Comparison of ENCODE assay signal across 14 cellular contexts in the genomic region with DNA sequence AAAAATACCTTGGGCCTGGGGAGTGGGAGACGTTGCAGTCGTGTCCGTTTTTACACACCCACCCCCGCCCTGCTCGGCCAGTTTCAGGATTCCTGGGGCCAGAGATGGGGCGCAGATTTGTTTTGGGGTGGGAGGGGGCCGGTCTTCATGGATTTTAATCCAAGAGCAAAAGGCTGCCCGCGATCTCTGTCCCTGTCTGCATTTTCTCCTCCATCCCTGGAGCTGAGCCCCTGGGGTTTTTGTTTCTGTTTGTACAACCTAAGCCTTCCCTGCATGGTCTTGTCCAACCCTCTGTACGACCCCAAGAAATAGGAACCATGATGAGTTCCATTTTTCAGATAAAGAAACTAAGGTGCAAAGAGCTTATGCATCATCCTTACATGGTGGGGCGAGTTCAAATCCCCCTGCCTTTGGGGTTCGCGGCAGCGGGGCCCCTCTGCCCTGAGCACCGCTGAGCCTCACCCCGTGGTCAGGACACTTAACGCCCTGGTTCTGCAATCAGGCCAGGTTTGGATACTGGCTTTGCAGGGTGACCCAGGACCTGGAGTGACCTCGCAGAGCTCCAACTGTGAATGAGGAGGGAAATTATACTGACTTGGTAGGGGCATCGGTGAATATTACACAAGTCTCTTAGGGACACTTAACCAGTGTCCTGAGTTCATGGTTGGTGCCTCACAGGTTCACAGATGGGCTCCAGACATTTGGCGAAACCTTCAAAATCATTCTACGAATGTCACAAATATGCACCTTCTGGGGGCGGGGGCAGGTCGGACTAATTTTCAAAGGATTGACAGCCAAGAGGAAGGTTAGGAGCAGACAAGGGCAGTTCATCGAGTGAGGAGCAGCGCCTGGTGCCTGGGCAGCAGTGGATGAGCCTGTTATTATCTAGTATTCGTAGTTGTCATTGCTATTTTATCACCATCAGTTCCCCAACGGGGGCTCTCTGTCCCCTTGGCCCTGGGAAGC. TPM values are rescaled to one million over a fixed set of nuclear protein-coding genes. Genes with fewer than 3 reads are reported as not detected.
A peak's percentile ranks its signal among the peaks of the same experiment; 100 is the strongest.
DNase-seq lines count a peak whose midpoint lies in the region; TF ChIP-seq lines count a peak whose summit lies in the region.
"Had no signal": no experiment of that assay in that cellular context is flagged by ENCODE, and none has a peak within 500 bp of the region (broad histone marks: within the 10 kb centered on the region; RNA-seq: fewer than 3 reads in every experiment).

No MANE protein-coding gene starts in this region.

- H4K20me1 ChIP-seq in BLaER1 treated with 17β-estradiol and CSF1 and Interleukin-3, amounts not matched to agents 10 nM and 100 nM = peaks cover 0 to 98% (median 88%) of the 10 kb centered on the region in 11 experiments; a peak in 17 of 22 replicates
- H4K20me1 ChIP-seq in Karpas-422 (ENCODE audit: insufficient read depth, low read depth, low read length) = no peaks in the 10 kb centered on the region

- peak overlapping the region in 2 of 11 experiments; percentile 5 to 43; a peak in 1 of 22 replicates for H3K9ac ChIP-seq in BLaER1 treated with 17β-estradiol and CSF1 and Interleukin-3, amounts not matched to agents 10 nM and 100 nM
- H3K9ac ChIP-seq in Karpas-422 (ENCODE audit: low read length) = no peak overlapping the region

- H3K9me2 ChIP-seq in Karpas-422 (replicated peaks; ENCODE audit: insufficient read depth, low read length) = no peaks in the 10 kb centered on the region

- H3K4me1 ChIP-seq in BLaER1 treated with 17β-estradiol and CSF1 and Interleukin-3, amounts not matched to agents 10 nM and 100 nM = peaks cover 6 to 35% (median 28%) of the 10 kb centered on the region in 10 experiments; a peak in 19 of 20 replicates
- no peaks in the 10 kb centered on the region for H3K4me1 ChIP-seq in Karpas-422 (ENCODE audit: low read length)

- peak; percentile 58 for DNase-seq in MG63
- no peak for DNase-seq in glutamatergic neuron
- no peak for DNase-seq in osteocyte (ENCODE audit: extremely low spot score, unreplicated experiment)
- no peak for DNase-seq in dedifferentiated amniotic fluid mesenchymal stem cell (ENCODE audit: extremely low spot score)
- DNase-seq in SHP77 (lab: John Stamatoyannopoulos, UW) = no peak
- no peak for DNase-seq in Karpas-422
- DNase-seq in COLO829 (ENCODE audit: low spot score) = no peak
- DNase-seq: KG1; NCI-H2081; PC-9; stimulated activated naive CD4-positive, alpha-beta T cell had no signal

- H3K9me3 ChIP-seq in BLaER1 treated with 17β-estradiol and CSF1 and Interleukin-3, amounts not matched to agents 10 nM and 100 nM (replicated peaks in 1 of 11) = no peaks in the 10 kb centered on the region
- H3K9me3 ChIP-seq in MG63 (no peaks in the 10 kb centered on the region), Karpas-422 (ENCODE audit: low read length) (no peaks in the 10 kb centered on the region)
- H3K9me3 ChIP-seq: neutrophil had no signal

- H3K4me1 Mint-ChIP-seq in glutamatergic neuron (ENCODE audit: low read depth, unreplicated experiment) (peaks cover 10% of the 10 kb centered on the region), osteocyte (ENCODE audit: unreplicated experiment) (peaks cover 25% of the 10 kb centered on the region)

- H3K79me2 ChIP-seq in Karpas-422 (ENCODE audit: low read length) = no peaks in the 10 kb centered on the region

- H3K36me3 ChIP-seq in BLaER1 treated with 17β-estradiol and CSF1 and Interleukin-3, amounts not matched to agents 10 nM and 100 nM = no peaks in the 10 kb centered on the region
- H3K36me3 ChIP-seq in MG63 (peaks cover 67% of the 10 kb centered on the region), Karpas-422 (ENCODE audit: insufficient read depth, low read length) (no peaks in the 10 kb centered on the region)
- H3K36me3 ChIP-seq: neutrophil had no signal

- peak overlapping the region; percentile 14 to 80 (median 55); a peak in 21 of 22 replicates for H3K4me2 ChIP-seq in BLaER1 treated with 17β-estradiol and CSF1 and Interleukin-3, amounts not matched to agents 10 nM and 100 nM
- no peak overlapping the region for H3K4me2 ChIP-seq in Karpas-422 (ENCODE audit: low read depth, low read length, poor library complexity, severe bottlenecking)
- H3K4me2 ChIP-seq: PC-9 had no signal

- no peak overlapping the region for H2AFZ ChIP-seq in Karpas-422 (ENCODE audit: low read length)
- H2AFZ ChIP-seq: PC-9 had no signal

- H3K4me3 ChIP-seq in BLaER1 treated with 17β-estradiol and CSF1 and Interleukin-3, amounts not matched to agents 10 nM and 100 nM = peak overlapping the region in 6 of 10 experiments; percentile 22 to 46 (median 31); a peak in 7 of 20 replicates
- H3K4me3 ChIP-seq in MG63 = peak overlapping the region; percentile 69
- no peak overlapping the region for H3K4me3 ChIP-seq in Karpas-422 (ENCODE audit: low read length)
- H3K4me3 ChIP-seq: PC-9 had no signal

- TF ChIP-seq CTCF in glutamatergic neuron (IDR thresholded peaks at IDR 0.05; ENCODE audit: partially characterized antibody, unreplicated experiment) (no peak), osteocyte (IDR thresholded peaks at IDR 0.05) (no peak)

- H3K9me3 Mint-ChIP-seq in glutamatergic neuron (ENCODE audit: unreplicated experiment) = peaks cover 13% of the 10 kb centered on the region
- no peaks in the 10 kb centered on the region for H3K9me3 Mint-ChIP-seq in osteocyte (ENCODE audit: unreplicated experiment)

- H3K27me3 Mint-ChIP-seq in glutamatergic neuron (ENCODE audit: unreplicated experiment) = peaks cover 54% of the 10 kb centered on the region
- peaks cover 75% of the 10 kb centered on the region for H3K27me3 Mint-ChIP-seq in osteocyte (ENCODE audit: unreplicated experiment)

- no peak overlapping the region for H3K27ac ChIP-seq in BLaER1 treated with 17β-estradiol and CSF1 and Interleukin-3, amounts not matched to agents 10 nM and 100 nM
- H3K27ac ChIP-seq in Karpas-422 (ENCODE audit: low read length) = no peak overlapping the region
- H3K27ac ChIP-seq: epithelial cell of prostate, neutrophil, PC-9 had no signal

- H3K36me3 Mint-ChIP-seq in glutamatergic neuron (ENCODE audit: unreplicated experiment) = no peaks in the 10 kb centered on the region
- H3K36me3 Mint-ChIP-seq in osteocyte (ENCODE audit: unreplicated experiment) = no peaks in the 10 kb centered on the region

- H3K27me3 ChIP-seq in BLaER1 treated with 17β-estradiol and CSF1 and Interleukin-3, amounts not matched to agents 10 nM and 100 nM = peaks cover 100% of the 10 kb centered on the region in 11 experiments
- H3K27me3 ChIP-seq in MG63 (no peaks in the 10 kb centered on the region), Karpas-422 (ENCODE audit: low read length) (no peaks in the 10 kb centered on the region)

- peak overlapping the region; percentile 64 for H3K4me3 Mint-ChIP-seq in glutamatergic neuron (ENCODE audit: unreplicated experiment)
- peak overlapping the region; percentile 14 for H3K4me3 Mint-ChIP-seq in osteocyte (ENCODE audit: unreplicated experiment)

- no peak overlapping the region for H3K27ac Mint-ChIP-seq in glutamatergic neuron (ENCODE audit: unreplicated experiment)
- no peak overlapping the region for H3K27ac Mint-ChIP-seq in osteocyte (ENCODE audit: unreplicated experiment)

RNA-seq across cellular contexts. Expression of a gene that starts 4.1 kb away (rescaled TPM):
- 8.9 and 13.0 TPM in 2 replicates for total RNA-seq in MG63 (2014; rRNA removed; shearing (Covaris generic); ENCODE audit: low replicate concordance)
- total RNA-seq in glutamatergic neuron (ENCODE audit: unreplicated experiment) (not detected), osteocyte (not detected in 2 replicates)
- total RNA-seq in Karpas-422 (2014; rRNA removed; shearing (Covaris generic); ENCODE audit: low replicate concordance) = not detected in 2 replicates
- total RNA-seq: PC-9 had no signal

RNA-seq across cellular contexts. Expression of a gene that starts 48.9 kb away (rescaled TPM):
- total RNA-seq in MG63 (2014; rRNA removed; shearing (Covaris generic); ENCODE audit: low replicate concordance) = 40.8 and 43.8 TPM in 2 replicates
- 27.7 TPM for total RNA-seq in glutamatergic neuron (ENCODE audit: unreplicated experiment)
- 12.1 and 14.1 TPM in 2 replicates for total RNA-seq in osteocyte
- total RNA-seq in Karpas-422 (2014; rRNA removed; shearing (Covaris generic); ENCODE audit: low replicate concordance) = 18.8 and 21.8 TPM in 2 replicates
